ENCODE assay signal across 8 cellular contexts in genomic region chr9:15306068-15306756, GRCh38. TPM values are rescaled to one million over a fixed set of nuclear protein-coding genes. Genes with fewer than 3 reads are reported as not detected.
DNase-seq lines count a peak whose midpoint lies in the region; ATAC-seq and TF ChIP-seq lines count a peak whose summit lies in the region.

No MANE protein-coding gene starts in this region.

- H3K36me3 Mint-ChIP-seq in WTC11, result peaks cover 3% of the 10 kb centered on the region

- DNase-seq in AML-193 (lab: John Stamatoyannopoulos, UW), result peak; percentile 19 to 42
- peak; percentile 68 for DNase-seq in NCI-H128 (lab: John Stamatoyannopoulos, UW; ENCODE audit: unreplicated experiment)
- DNase-seq in WTC11 (ENCODE audit: low spot score), result peak; percentile 56
- peak; percentile 76 for DNase-seq in lung (ENCODE audit: low spot score)
- DNase-seq in stomach, result peak; percentile 83
- DNase-seq in SKM-1 treated with dmso at 0.1 percent for 144 hours (lab: John Stamatoyannopoulos, UW; ENCODE audit: unreplicated experiment), result no peak

- H3K9ac ChIP-seq in duodenal mucosa (ENCODE audit: low read depth in 1 of 2, low read length in 2 of 2), result peak overlapping the region; percentile 84 to 90

- intact Hi-C loops in stomach (cut with DNase I; ENCODE audit: low total_unique reads), result loop anchor here (10.0 kb wide), 1 partner anchor 119 kb away; the partner anchor contains the start of gene SNAPC3

- H3K9me3 Mint-ChIP-seq in WTC11, result no peaks in the 10 kb centered on the region

- 3 to 4% methylated on average over 29 to 32 of the region's 32 CpGs for WGBS in lung, 2 donors
- WGBS in stomach, 5 donors, result 1 to 3% (median 2%) methylated on average over 32 of the region's 32 CpGs

- peaks cover 16% of the 10 kb centered on the region for H3K27me3 Mint-ChIP-seq in WTC11 (ENCODE audit: low read depth)

- peak overlapping the region; percentile 78 for H3K27ac Mint-ChIP-seq in WTC11

- H3K4me1 Mint-ChIP-seq in WTC11, result peaks cover 23% of the 10 kb centered on the region

- TF ChIP-seq EP300 in stomach (IDR thresholded peaks at IDR 0.05), result no peak

- H3K27ac ChIP-seq in duodenal mucosa (ENCODE audit: low read depth, low read length) (peak overlapping the region; percentile 77), lung (ENCODE audit: low read depth in 1 of 2, low read length in 1 of 2) (peak overlapping the region in 1 of 2 donors; percentile 84), stomach (peak overlapping the region; percentile 91 to 97 (median 93))

- ATAC-seq in GM21423 (IDR thresholded peaks at IDR 0.05; ENCODE audit: unreplicated experiment) (peak; percentile 20), WTC11 (peak; percentile 35), lung (ENCODE audit: insufficient read depth, low FRiP score) (peak; percentile 27)

- H3K4me3 Mint-ChIP-seq in WTC11, result peak overlapping the region; percentile 94

- H3K36me3 ChIP-seq in duodenal mucosa (ENCODE audit: control insufficient read depth in 1 of 2, insufficient read depth in 2 of 2, low read length in 2 of 2), result no peaks in the 10 kb centered on the region
- H3K36me3 ChIP-seq in lung (ENCODE audit: control insufficient read depth in 2 of 2, insufficient read depth in 2 of 2, low read length in 2 of 2), result no peaks in the 10 kb centered on the region
- H3K36me3 ChIP-seq in stomach, result peaks cover 0 to under 1% (median 0%) of the 10 kb centered on the region in 4 donors

- peaks cover 19 to 20% of the 10 kb centered on the region in 2 donors for H3K4me1 ChIP-seq in duodenal mucosa (ENCODE audit: control insufficient read depth in 1 of 2, insufficient read depth in 2 of 2, low read length in 2 of 2)
- no peaks in the 10 kb centered on the region for H3K4me1 ChIP-seq in lung (ENCODE audit: control insufficient read depth in 2 of 2, insufficient read depth in 2 of 2, low read length in 2 of 2)
- H3K4me1 ChIP-seq in stomach, result peaks cover 10 to 36% (median 21%) of the 10 kb centered on the region in 4 donors

- H3K27me3 ChIP-seq in duodenal mucosa (ENCODE audit: control insufficient read depth in 1 of 2, insufficient read depth in 2 of 2, low read length in 2 of 2), result no peaks in the 10 kb centered on the region
- H3K27me3 ChIP-seq in lung (ENCODE audit: control insufficient read depth, insufficient read depth), result no peaks in the 10 kb centered on the region
- no peaks in the 10 kb centered on the region for H3K27me3 ChIP-seq in stomach

- H3K9me3 ChIP-seq in duodenal mucosa (ENCODE audit: control insufficient read depth in 1 of 2, low read length in 2 of 2) (no peaks in the 10 kb centered on the region), lung (ENCODE audit: control insufficient read depth in 2 of 2, insufficient read depth in 1 of 2, low read length in 1 of 2) (no peaks in the 10 kb centered on the region), stomach (no peaks in the 10 kb centered on the region)

- TF ChIP-seq CTCF in WTC11 (IDR thresholded peaks at IDR 0.05) (no peak), lung (IDR thresholded peaks at IDR 0.05; ENCODE audit: control extremely low read depth, extremely low read depth) (no peak), stomach (IDR thresholded peaks at IDR 0.05) (no peak)

- peak overlapping the region; percentile 85 to 91 for H3K4me3 ChIP-seq in duodenal mucosa (ENCODE audit: low read depth in 1 of 2, low read length in 2 of 2)
- peak overlapping the region; percentile 66 for H3K4me3 ChIP-seq in lung
- peak overlapping the region; percentile 84 to 95 (median 92) for H3K4me3 ChIP-seq in stomach

- POLR2A ChIA-PET in WTC11 (lab: Charles Lee), result interaction anchor here (0.7 to 1.2 kb wide), 2 partner anchors 168 to 206 kb away, joined by 3 to 5 read pairs; no protein-coding TSS in a partner anchor

- CTCF ChIA-PET in WTC11 (lab: Charles Lee), result interaction anchor here (1.1 to 2.3 kb wide), 6 partner anchors 16 to 74 kb away, joined by 3 to 14 read pairs (median 6); no protein-coding TSS in a partner anchor

- TF ChIP-seq POLR2A in stomach (IDR thresholded peaks at IDR 0.05), result no peak

TF ChIP-seq in WTC11, 78 proteins besides CTCF, POLR2A, EP300 and RAD21:
- TF ChIP-seq, protein P1, sequence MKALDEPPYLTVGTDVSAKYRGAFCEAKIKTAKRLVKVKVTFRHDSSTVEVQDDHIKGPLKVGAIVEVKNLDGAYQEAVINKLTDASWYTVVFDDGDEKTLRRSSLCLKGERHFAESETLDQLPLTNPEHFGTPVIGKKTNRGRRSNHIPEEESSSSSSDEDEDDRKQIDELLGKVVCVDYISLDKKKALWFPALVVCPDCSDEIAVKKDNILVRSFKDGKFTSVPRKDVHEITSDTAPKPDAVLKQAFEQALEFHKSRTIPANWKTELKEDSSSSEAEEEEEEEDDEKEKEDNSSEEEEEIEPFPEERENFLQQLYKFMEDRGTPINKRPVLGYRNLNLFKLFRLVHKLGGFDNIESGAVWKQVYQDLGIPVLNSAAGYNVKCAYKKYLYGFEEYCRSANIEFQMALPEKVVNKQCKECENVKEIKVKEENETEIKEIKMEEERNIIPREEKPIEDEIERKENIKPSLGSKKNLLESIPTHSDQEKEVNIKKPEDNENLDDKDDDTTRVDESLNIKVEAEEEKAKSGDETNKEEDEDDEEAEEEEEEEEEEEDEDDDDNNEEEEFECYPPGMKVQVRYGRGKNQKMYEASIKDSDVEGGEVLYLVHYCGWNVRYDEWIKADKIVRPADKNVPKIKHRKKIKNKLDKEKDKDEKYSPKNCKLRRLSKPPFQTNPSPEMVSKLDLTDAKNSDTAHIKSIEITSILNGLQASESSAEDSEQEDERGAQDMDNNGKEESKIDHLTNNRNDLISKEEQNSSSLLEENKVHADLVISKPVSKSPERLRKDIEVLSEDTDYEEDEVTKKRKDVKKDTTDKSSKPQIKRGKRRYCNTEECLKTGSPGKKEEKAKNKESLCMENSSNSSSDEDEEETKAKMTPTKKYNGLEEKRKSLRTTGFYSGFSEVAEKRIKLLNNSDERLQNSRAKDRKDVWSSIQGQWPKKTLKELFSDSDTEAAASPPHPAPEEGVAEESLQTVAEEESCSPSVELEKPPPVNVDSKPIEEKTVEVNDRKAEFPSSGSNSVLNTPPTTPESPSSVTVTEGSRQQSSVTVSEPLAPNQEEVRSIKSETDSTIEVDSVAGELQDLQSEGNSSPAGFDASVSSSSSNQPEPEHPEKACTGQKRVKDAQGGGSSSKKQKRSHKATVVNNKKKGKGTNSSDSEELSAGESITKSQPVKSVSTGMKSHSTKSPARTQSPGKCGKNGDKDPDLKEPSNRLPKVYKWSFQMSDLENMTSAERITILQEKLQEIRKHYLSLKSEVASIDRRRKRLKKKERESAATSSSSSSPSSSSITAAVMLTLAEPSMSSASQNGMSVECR (CRISPR knock-in tag; IDR thresholded peaks at IDR 0.05; ENCODE audit: borderline replicate concordance), result peak; percentile 48; the same call in 1 of the 2 replicates
- TF ChIP-seq GABPB1 (CRISPR knock-in tag; IDR thresholded peaks at IDR 0.05), result peak; percentile 85
- TF ChIP-seq TEAD1 (CRISPR knock-in tag; IDR thresholded peaks at IDR 0.05), result 0 out of 2 replicates have a peak, but pooled peaks have one; percentile 72
- TF ChIP-seq ZNF138 (CRISPR knock-in tag; conservative IDR thresholded peaks at IDR 0.05), result 0 out of 2 replicates have a peak, but pooled peaks have one; percentile 8
- TF ChIP-seq NR3C1 (CRISPR knock-in tag; conservative IDR thresholded peaks at IDR 0.05; ENCODE audit: low read depth), result no peak
- TF ChIP-seq JAZF1 (CRISPR knock-in tag; IDR thresholded peaks at IDR 0.05), result no peak
- peak; percentile 38; the same call in 1 of the 2 replicates for TF ChIP-seq MAX (CRISPR knock-in tag; IDR thresholded peaks at IDR 0.05)
- TF ChIP-seq, protein P2, sequence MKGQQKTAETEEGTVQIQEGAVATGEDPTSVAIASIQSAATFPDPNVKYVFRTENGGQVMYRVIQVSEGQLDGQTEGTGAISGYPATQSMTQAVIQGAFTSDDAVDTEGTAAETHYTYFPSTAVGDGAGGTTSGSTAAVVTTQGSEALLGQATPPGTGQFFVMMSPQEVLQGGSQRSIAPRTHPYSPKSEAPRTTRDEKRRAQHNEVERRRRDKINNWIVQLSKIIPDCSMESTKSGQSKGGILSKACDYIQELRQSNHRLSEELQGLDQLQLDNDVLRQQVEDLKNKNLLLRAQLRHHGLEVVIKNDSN (CRISPR knock-in tag; IDR thresholded peaks at IDR 0.05), result peak; percentile 20; the same call in 1 of the 2 replicates
- TF ChIP-seq, protein P3, sequence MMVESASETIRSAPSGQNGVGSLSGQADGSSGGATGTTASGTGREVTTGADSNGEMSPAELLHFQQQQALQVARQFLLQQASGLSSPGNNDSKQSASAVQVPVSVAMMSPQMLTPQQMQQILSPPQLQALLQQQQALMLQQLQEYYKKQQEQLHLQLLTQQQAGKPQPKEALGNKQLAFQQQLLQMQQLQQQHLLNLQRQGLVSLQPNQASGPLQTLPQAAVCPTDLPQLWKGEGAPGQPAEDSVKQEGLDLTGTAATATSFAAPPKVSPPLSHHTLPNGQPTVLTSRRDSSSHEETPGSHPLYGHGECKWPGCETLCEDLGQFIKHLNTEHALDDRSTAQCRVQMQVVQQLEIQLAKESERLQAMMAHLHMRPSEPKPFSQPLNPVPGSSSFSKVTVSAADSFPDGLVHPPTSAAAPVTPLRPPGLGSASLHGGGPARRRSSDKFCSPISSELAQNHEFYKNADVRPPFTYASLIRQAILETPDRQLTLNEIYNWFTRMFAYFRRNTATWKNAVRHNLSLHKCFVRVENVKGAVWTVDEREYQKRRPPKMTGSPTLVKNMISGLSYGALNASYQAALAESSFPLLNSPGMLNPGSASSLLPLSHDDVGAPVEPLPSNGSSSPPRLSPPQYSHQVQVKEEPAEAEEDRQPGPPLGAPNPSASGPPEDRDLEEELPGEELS (CRISPR knock-in tag; IDR thresholded peaks at IDR 0.05), result 0 out of 2 replicates have a peak, but pooled peaks have one; percentile 0
- no peak for TF ChIP-seq RELA (CRISPR knock-in tag; IDR thresholded peaks at IDR 0.05; ENCODE audit: borderline replicate concordance)
- TF ChIP-seq MYBL2 (CRISPR knock-in tag; IDR thresholded peaks at IDR 0.05), result 0 out of 2 replicates have a peak, but pooled peaks have one; percentile 24
- peak; percentile 43; the same call in 1 of the 2 replicates for TF ChIP-seq ZNF219 (CRISPR knock-in tag; IDR thresholded peaks at IDR 0.05; ENCODE audit: borderline replicate concordance)

RNA-seq across cellular contexts. Expression of gene TTC39B, which starts 0.8 kb away (rescaled TPM):
- total RNA-seq in WTC11 (2021) (12.3 to 13.9 TPM (median 12.5 TPM) in 3 replicates), lung (10 to 100 TPM; 26.6 to 30.0 TPM), stomach (10 to 100 TPM in 3 of 5 donors, 1 to 10 TPM in 2; 4.7 to 35.4 (median 14.2) TPM)
- polyA plus RNA-seq in lung (10 to 100 TPM in 1 of 2 donors, 1 to 10 TPM in 1; 4.2 to 11.8 TPM), stomach (1 to 10 TPM; 2.0 to 4.7 (median 3.5) TPM)
